16 cellular contexts compared by ENCODE assay signal in genomic region chr2:196590286-196590685, GRCh38. TPM values are rescaled to one million over a fixed set of nuclear protein-coding genes. Genes with fewer than 3 reads are reported as not detected.
DNase-seq lines count a peak whose midpoint lies in the region; ATAC-seq and TF ChIP-seq lines count a peak whose summit lies in the region.
"Had no signal": no experiment of that assay in that cellular context is flagged by ENCODE, and none has a peak within 500 bp of the region (broad histone marks: within the 10 kb centered on the region; RNA-seq: fewer than 3 reads in every experiment).

No MANE protein-coding gene starts in this region.

- no peak for ATAC-seq in right cardiac atrium
- ATAC-seq in heart right ventricle = no peak
- ATAC-seq in GM18870 (IDR thresholded peaks at IDR 0.05; ENCODE audit: unreplicated experiment) = no peak
- no peak for ATAC-seq in HG03469 (IDR thresholded peaks at IDR 0.05; ENCODE audit: unreplicated experiment)
- ATAC-seq: activated T-cell treated with anti-CD3 and anti-CD28 coated beads, Interleukin-2, amount 50 U/mL, for 4 hours; esophagus mucosa; left lung had no signal

- DNase-seq in right cardiac atrium (peak; percentile 39 to 58 (median 55)), heart right ventricle (no peak), astrocyte of the spinal cord (ENCODE audit: low read depth, low spot score) (peak; percentile 37), mesothelial cell of epicardium (ENCODE audit: low spot score in 2 of 2, unreplicated experiment in 2 of 2) (no peak), immature natural killer cell (no peak), erythroblast (lab: John Stamatoyannopoulos, UW) (no peak)
- DNase-seq: activated CD4-positive, alpha-beta T cell treated with anti-CD3 and anti-CD28 coated beads, Interleukin-2, amount 50 U/mL, for 4 hours; activated T-cell treated with anti-CD3 and anti-CD28 coated beads, Interleukin-2, amount 50 U/mL, for 4 hours; colonic mucosa; left lung; NCI-H2107; SK-N-SH; stimulated activated CD4-positive, alpha-beta T cell treated with anti-CD3 and anti-CD28 coated beads, Interleukin-1b, Interleukin-23, amount 100 ng/mL, for 48 hours had no signal

- no peaks in the 10 kb centered on the region for H3K4me1 ChIP-seq in right cardiac atrium (ENCODE audit: control insufficient read depth, insufficient read depth, low read length)
- peaks cover 0 to 30% (median 6%) of the 10 kb centered on the region in 9 donors for H3K4me1 ChIP-seq in heart right ventricle
- H3K4me1 ChIP-seq: colonic mucosa had no signal

- TF ChIP-seq CTCF in heart right ventricle (IDR thresholded peaks at IDR 0.05) (no peak), astrocyte of the spinal cord (IDR thresholded peaks at IDR 0.05; ENCODE audit: low read depth, low read length) (no peak), mesothelial cell of epicardium (IDR thresholded peaks at IDR 0.05; ENCODE audit: unreplicated experiment) (no peak)

- no peak overlapping the region for H3K4me3 ChIP-seq in right cardiac atrium (ENCODE audit: low read length)
- no peak overlapping the region for H3K4me3 ChIP-seq in heart right ventricle
- H3K4me3 ChIP-seq in astrocyte of the spinal cord (ENCODE audit: low read depth, low read length) = no peak overlapping the region
- H3K4me3 ChIP-seq: colonic mucosa, left lung had no signal

- H3K36me3 Mint-ChIP-seq in mesothelial cell of epicardium (no peaks in the 10 kb centered on the region), immature natural killer cell (no peaks in the 10 kb centered on the region)

- in situ Hi-C loops in astrocyte of the spinal cord (cut with HindIII; ENCODE audit: low sequenced_read_pairs) = no loop called here

- H3K27me3 ChIP-seq in right cardiac atrium (ENCODE audit: control insufficient read depth, insufficient read depth) = no peaks in the 10 kb centered on the region
- H3K27me3 ChIP-seq in heart right ventricle = peaks cover 0 to 58% (median 4%) of the 10 kb centered on the region in 7 donors

- H3K9me3 Mint-ChIP-seq in mesothelial cell of epicardium (no peaks in the 10 kb centered on the region), immature natural killer cell (peaks cover 0 to 10% (median 0%) of the 10 kb centered on the region in 6 donors)

- H3K4me1 Mint-ChIP-seq in mesothelial cell of epicardium = peaks cover 48% of the 10 kb centered on the region
- peaks cover 6 to 8% of the 10 kb centered on the region in 2 donors for H3K4me1 Mint-ChIP-seq in immature natural killer cell

- H3K27ac Mint-ChIP-seq in mesothelial cell of epicardium (peak overlapping the region; percentile 89), immature natural killer cell (no peak overlapping the region)

- WGBS in right cardiac atrium = 33% methylated on average over 1 of the region's 1 CpG
- WGBS in heart right ventricle, 2 donors = 40 to 47% methylated on average over 1 of the region's 1 CpG

- intact Hi-C loops in right cardiac atrium (cut with DNase I) (loop anchor here in 2 of 4 donors (10.0 kb wide), 2 partner anchors 55 to 295 kb away; no protein-coding TSS in a partner anchor), heart right ventricle (cut with DNase I) (loop anchor here in 4 of 10 donors (5.0 to 10.0 kb wide), 4 partner anchors 115 to 295 kb away; no protein-coding TSS in a partner anchor)

- H3K27me3 Mint-ChIP-seq in mesothelial cell of epicardium (ENCODE audit: low read depth) (peaks cover 5% of the 10 kb centered on the region), immature natural killer cell (ENCODE audit: low read depth in 3 of 3) (peaks cover 8 to 23% (median 17%) of the 10 kb centered on the region in 3 donors)

- no peaks in the 10 kb centered on the region for H3K9me3 ChIP-seq in right cardiac atrium (ENCODE audit: control insufficient read depth, low read length)
- H3K9me3 ChIP-seq in heart right ventricle = no peaks in the 10 kb centered on the region
- H3K9me3 ChIP-seq: colonic mucosa, left lung, SK-N-SH had no signal

- TF ChIP-seq POLR2A in erythroblast (IDR thresholded peaks at IDR 0.05; ENCODE audit: low read length) = no peak

- H3K4me3 Mint-ChIP-seq in mesothelial cell of epicardium = no peak overlapping the region
- H3K4me3 Mint-ChIP-seq in immature natural killer cell = no peak overlapping the region
- H3K4me3 Mint-ChIP-seq: activated T-cell treated with anti-CD3 and anti-CD28 coated beads, Interleukin-2, amount 50 U/mL, for 4 hours had no signal

- H3K27ac ChIP-seq in right cardiac atrium (ENCODE audit: low read length) = no peak overlapping the region
- H3K27ac ChIP-seq in heart right ventricle = peak overlapping the region in 1 of 10 donors; percentile 30
- H3K27ac ChIP-seq: colonic mucosa, left lung had no signal

- no peaks in the 10 kb centered on the region for H3K36me3 ChIP-seq in heart right ventricle
- H3K36me3 ChIP-seq: colonic mucosa, left lung had no signal

RNA-seq across cellular contexts. Expression of gene HECW2, which starts 3.1 kb away (rescaled TPM):
- total RNA-seq in right cardiac atrium = 10 to 100 TPM; 21.2 to 28.2 (median 25.3) TPM
- polyA plus RNA-seq in right cardiac atrium = 6.1 TPM
- total RNA-seq in heart right ventricle = 10 to 100 TPM; 24.4 to 68.1 (median 35.2) TPM
- 1 to 10 TPM; 1.3 to 9.5 TPM for polyA plus RNA-seq in heart right ventricle
- 17.5 to 24.2 TPM (median 22.0 TPM) in 3 replicates for total RNA-seq in mesothelial cell of epicardium
- under 1 TPM in 1 of 3 donors, not detected in 2; 0.18 TPM for polyA plus RNA-seq in immature natural killer cell

RNA-seq across cellular contexts. Expression of gene CCDC150, which starts 49.2 kb away (rescaled TPM):
- 1 to 10 TPM in 3 of 4 donors, under 1 TPM in 1; 0.94 to 1.6 (median 1.3) TPM for total RNA-seq in right cardiac atrium
- polyA plus RNA-seq in right cardiac atrium = 0.38 TPM
- 1 to 10 TPM in 8 of 10 donors, under 1 TPM in 2; 0.27 to 3.8 (median 2.0) TPM for total RNA-seq in heart right ventricle
- 1 to 10 TPM in 1 of 2 donors, under 1 TPM in 1; 0.12 to 1.8 TPM for polyA plus RNA-seq in heart right ventricle
- total RNA-seq in mesothelial cell of epicardium = 16.6 to 18.0 TPM (median 16.8 TPM) in 3 replicates
- not detected for polyA plus RNA-seq in immature natural killer cell

Comparison
In these comparisons a context has a peak if more than half of its experiments do, and no peak if none do; other contexts are left out.
1. DNase-seq: peak in right cardiac atrium (3 of 3) and astrocyte of the spinal cord (single experiment); none in heart right ventricle (0 of 2), mesothelial cell of epicardium (0 of 2), immature natural killer cell (0 of 3) and erythroblast (0 of 2).